10 cellular contexts compared by ENCODE assay signal in genomic region chr1:25618433-25618808, GRCh38. TPM values are rescaled to one million over a fixed set of nuclear protein-coding genes. Genes with fewer than 3 reads are reported as not detected.
DNase-seq lines count a peak whose midpoint lies in the region; ATAC-seq and TF ChIP-seq lines count a peak whose summit lies in the region.
"Had no signal": no experiment of that assay in that cellular context is flagged by ENCODE, and none has a peak within 500 bp of the region (broad histone marks: within the 10 kb centered on the region; RNA-seq: fewer than 3 reads in every experiment).

No MANE protein-coding gene starts in this region.

- no peak overlapping the region for H3K9ac ChIP-seq in trophoblast cell (ENCODE audit: low read length)

- peaks cover 28% of the 10 kb centered on the region for H3K36me3 Mint-ChIP-seq in CD4-positive, alpha-beta T cell (ENCODE audit: low read depth)

- no peak overlapping the region for H2BK120ac ChIP-seq in trophoblast cell (ENCODE audit: insufficient read depth, low read length, poor library complexity)

- no peaks in the 10 kb centered on the region for H3K27me3 ChIP-seq in CD4-positive, alpha-beta T cell (ENCODE audit: control insufficient read depth, insufficient read depth, low read length)
- H3K27me3 ChIP-seq in SJCRH30 (no peaks in the 10 kb centered on the region), trophoblast cell (ENCODE audit: insufficient read depth, low read length) (peaks cover 21% of the 10 kb centered on the region)
- H3K27me3 ChIP-seq: adrenal gland had no signal

- no peak for TF ChIP-seq CTCF in CD4-positive, alpha-beta T cell (IDR thresholded peaks at IDR 0.05)
- no peak for TF ChIP-seq CTCF in fibroblast of mammary gland (conservative IDR thresholded peaks at IDR 0.05; ENCODE audit: control insufficient read depth, insufficient read depth, low read depth, low read length)

- no peak overlapping the region for H4K12ac ChIP-seq in trophoblast cell (ENCODE audit: low read depth, low read length)

- no peak overlapping the region for H2BK12ac ChIP-seq in trophoblast cell (ENCODE audit: low read length)

- intact Hi-C loops in CD4-positive, alpha-beta T cell (cut with DNase I, micrococcal nuclease): loop anchor here (2.0 to 5.0 kb wide), 3 partner anchors 74 to 178 kb away; partner anchors contain the start of gene LDLRAP1 (in 1 of the 2)

- peak overlapping the region; percentile 81 for H3K27ac ChIP-seq in CD4-positive, alpha-beta T cell (ENCODE audit: low read depth, low read length)
- peak overlapping the region; percentile 87 for H3K27ac ChIP-seq in SJCRH30
- no peak overlapping the region for H3K27ac ChIP-seq in trophoblast cell (ENCODE audit: low read depth, low read length)
- H3K27ac ChIP-seq: RWPE1 had no signal

- CTCF ChIA-PET in CD4-positive, alpha-beta T cell (lab: Charles Lee): interaction anchor here (0.7 to 3.0 kb wide), 24 partner anchors 10 to 192 kb away, joined by 3 to 28 read pairs (median 6); partner anchors contain the start of gene LDLRAP1

- H2AK5ac ChIP-seq in trophoblast cell (ENCODE audit: low read length): no peak overlapping the region

- no peak overlapping the region for H4K8ac ChIP-seq in trophoblast cell (ENCODE audit: low read depth, low read length)

- no peak overlapping the region for H3K18ac ChIP-seq in trophoblast cell (ENCODE audit: low read length)

- H3K4me1 ChIP-seq in SJCRH30: peaks cover 12% of the 10 kb centered on the region
- H3K4me1 ChIP-seq in trophoblast cell (ENCODE audit: control insufficient read depth in 1 of 2, insufficient read depth in 2 of 2, low read length in 2 of 2): peaks cover 12 to 13% of the 10 kb centered on the region in 2 experiments

- no peaks in the 10 kb centered on the region for H3K9me3 Mint-ChIP-seq in CD4-positive, alpha-beta T cell

- no peak overlapping the region for H2BK5ac ChIP-seq in trophoblast cell (ENCODE audit: low read depth, low read length, poor library complexity)

- no peak overlapping the region for H3K14ac ChIP-seq in trophoblast cell (ENCODE audit: low read length)

- peaks cover 8% of the 10 kb centered on the region; the same call in 1 of the 2 replicates for H3K36me3 ChIP-seq in SJCRH30
- H3K36me3 ChIP-seq in trophoblast cell (ENCODE audit: control insufficient read depth in 1 of 2, insufficient read depth in 2 of 2, low read length in 2 of 2): no peaks in the 10 kb centered on the region
- H3K36me3 ChIP-seq: adrenal gland had no signal

- no peak overlapping the region for H3K4ac ChIP-seq in trophoblast cell (ENCODE audit: low read depth, low read length)

- ATAC-seq in CD4-positive, alpha-beta T cell (ENCODE audit: poor library complexity): no peak
- ATAC-seq in GM18517 (IDR thresholded peaks at IDR 0.05; ENCODE audit: unreplicated experiment) (no peak), esophagus mucosa (no peak)

- no peaks in the 10 kb centered on the region for H3K9me3 ChIP-seq in CD4-positive, alpha-beta T cell (ENCODE audit: control insufficient read depth, low read length)
- H3K9me3 ChIP-seq in SJCRH30 (replicated peaks) (no peaks in the 10 kb centered on the region), trophoblast cell (ENCODE audit: insufficient read depth, low read depth, low read length) (peaks cover 3% of the 10 kb centered on the region)
- H3K9me3 ChIP-seq: adrenal gland had no signal

- POLR2A ChIA-PET in CD4-positive, alpha-beta T cell (lab: Charles Lee): interaction anchor here (0.7 to 7.0 kb wide), 25 partner anchors 9 to 202 kb away, joined by 3 to 64 read pairs (median 5); partner anchors contain the start of gene MTFR1L

- H3K27me3 Mint-ChIP-seq in CD4-positive, alpha-beta T cell: no peaks in the 10 kb centered on the region

- DNase-seq in CD4-positive, alpha-beta T cell: no peak
- DNase-seq in SJCRH30: peak; percentile 72 to 78
- no peak for DNase-seq in fibroblast of mammary gland (ENCODE audit: low read depth)
- DNase-seq in trophoblast cell: no peak
- no peak for DNase-seq in nucleus accumbens (lab: John Stamatoyannopoulos, UW)
- no peak for DNase-seq in HT-29 (ENCODE audit: low spot score)

- H3K23ac ChIP-seq in trophoblast cell (ENCODE audit: low read length): peak overlapping the region; percentile 96

- peaks cover 70% of the 10 kb centered on the region for H3K4me1 Mint-ChIP-seq in CD4-positive, alpha-beta T cell (ENCODE audit: low read depth)

- no CpG with 5 or more reads among the region's 4 CpGs for WGBS in trophoblast cell (ENCODE audit: extremely low coverage, insufficient coverage, insufficient read length)

- H3K27ac Mint-ChIP-seq in CD4-positive, alpha-beta T cell: peak overlapping the region; percentile 93

- H3K4me3 Mint-ChIP-seq in CD4-positive, alpha-beta T cell: peak overlapping the region; percentile 100

- H2AFZ ChIP-seq in trophoblast cell (ENCODE audit: insufficient read depth, low read length, poor library complexity): no peak overlapping the region

- no peak overlapping the region for H3K4me2 ChIP-seq in trophoblast cell (ENCODE audit: low read length)

- no peak overlapping the region for H4K91ac ChIP-seq in trophoblast cell (ENCODE audit: low read depth, low read length)

- H3K79me1 ChIP-seq in trophoblast cell (ENCODE audit: low read length): no peaks in the 10 kb centered on the region

- H3K4me3 ChIP-seq in SJCRH30: peak overlapping the region; percentile 97
- peak overlapping the region; percentile 19 for H3K4me3 ChIP-seq in fibroblast of mammary gland (ENCODE audit: control insufficient read depth, low read depth, low read length)
- H3K4me3 ChIP-seq in trophoblast cell (ENCODE audit: low read depth, low read length): no peak overlapping the region

- H3K79me2 ChIP-seq in trophoblast cell (ENCODE audit: control insufficient read depth, insufficient read depth, low read length, poor library complexity): no peaks in the 10 kb centered on the region

RNA-seq across cellular contexts. Expression of gene MAN1C1, which starts 1.8 kb away (rescaled TPM):
- total RNA-seq in CD4-positive, alpha-beta T cell: 10 to 100 TPM; 44.4 to 46.9 TPM
- total RNA-seq in SJCRH30 (2014; rRNA removed; shearing (Covaris generic)): 73.9 and 74.6 TPM in 2 replicates
- 3.4 and 3.6 TPM in 2 replicates for polyA plus RNA-seq in trophoblast cell (2013)
- total RNA-seq in esophagus mucosa: 2.6 TPM
- 0.10 and 0.28 TPM in 2 replicates for total RNA-seq in HT-29 (2014; rRNA removed; shearing (Covaris generic))

Comparison
In these comparisons a context has a peak if more than half of its experiments do, and no peak if none do; other contexts are left out.
1. DNase-seq: peak in SJCRH30 (2 of 2); none in CD4-positive, alpha-beta T cell (0 of 10), fibroblast of mammary gland (single experiment), trophoblast cell (0 of 2), nucleus accumbens (0 of 56) and HT-29 (single experiment).
2. RNA of gene MAN1C1, which starts 1.8 kb away (total RNA-seq): 73.9 to 74.6 TPM in SJCRH30 and 44.4 to 46.9 TPM in CD4-positive, alpha-beta T cell; 2.6 TPM in esophagus mucosa (single experiment) and 0.10 to 0.28 TPM in HT-29; every median in the first group is over 10 times any median in the second.